10 cellular contexts compared by ENCODE assay signal in genomic region chr11:112523477-112523876, GRCh38.
A peak's percentile ranks its signal among the peaks of the same experiment; 100 is the strongest.
DNase-seq lines count a peak whose midpoint lies in the region; ATAC-seq, FAIRE-seq and TF ChIP-seq lines count a peak whose summit lies in the region.
"Had no signal": no experiment of that assay in that cellular context is flagged by ENCODE, and none has a peak within 500 bp of the region (broad histone marks: within the 10 kb centered on the region; RNA-seq: fewer than 3 reads in every experiment).

No MANE protein-coding gene starts in this region.

- WGBS in K562 (ENCODE audit: insufficient coverage, low coverage, missing lambda C conversion rate): 0% methylated on average over 4 of the region's 4 CpGs

- TF ChIP-seq CTCF in K562 (IDR thresholded peaks at IDR 0.05 in 2 of 3, conservative IDR thresholded peaks at IDR 0.05 in 1 of 3; ENCODE audit: insufficient read depth in 2 of 3, low read depth in 1 of 3, low read length in 3 of 3) (no peak), coronary artery (IDR thresholded peaks at IDR 0.05) (no peak)

- H3K79me2 ChIP-seq in K562 (ENCODE audit: control insufficient read depth, insufficient read depth, low read length): no peaks in the 10 kb centered on the region

- BruUV-seq in K562 (replicated peaks; lab: Mats Ljungman, UMichigan): no TSS peak

- no peak for TF ChIP-seq POLR2A in K562 (conservative IDR thresholded peaks at IDR 0.05)

- TF ChIP-seq RAD21 in K562 (CRISPR knock-in tag; conservative IDR thresholded peaks at IDR 0.05 in 1 of 2, IDR thresholded peaks at IDR 0.05 in 1 of 2): no peak

- intact Hi-C loops in K562 (cut with micrococcal nuclease): no loop called here

- no peak overlapping the region for H3K27ac ChIP-seq in K562 (ENCODE audit: extremely low read depth, low read depth, low read length)
- peak overlapping the region in 1 of 2 donors; percentile 35 for H3K27ac ChIP-seq in coronary artery

- H3K4me3 ChIP-seq in K562 (no peak overlapping the region), coronary artery (no peak overlapping the region)

- CTCF ChIA-PET in K562 (lab: Yijun Ruan, JAX; ENCODE audit: low intra/inter-chr PET ratio): no interaction called here

- H3K9ac ChIP-seq in K562 (ENCODE audit: insufficient read depth in 1 of 2, low read depth in 2 of 2, low read length in 2 of 2): no peak overlapping the region

- TF ChIP-seq EP300 in K562 (IDR thresholded peaks at IDR 0.05; ENCODE audit: low read length): no peak

- H3K4me2 ChIP-seq in K562 (ENCODE audit: insufficient read depth, low read length): no peak overlapping the region

- no peak for FAIRE-seq in K562 (lab: Jason Lieb, UNC)

- no peaks in the 10 kb centered on the region for H3K4me1 ChIP-seq in K562 (replicated peaks in 1 of 2; ENCODE audit: control insufficient read depth in 2 of 2, insufficient read depth in 2 of 2, low read length in 2 of 2)

- H3K36me3 ChIP-seq in K562 (ENCODE audit: control insufficient read depth, insufficient read depth, low read length): no peaks in the 10 kb centered on the region

- ATAC-seq in K562 (peak; percentile 44; the same call in 2 of the 3 replicates), HG02642 (IDR thresholded peaks at IDR 0.05; ENCODE audit: poor library complexity, unreplicated experiment) (no peak)

- no peak overlapping the region for H2AFZ ChIP-seq in K562 (ENCODE audit: low read depth, low read length)

- no peaks in the 10 kb centered on the region for H4K20me1 ChIP-seq in K562 (replicated peaks; ENCODE audit: control insufficient read depth, insufficient read depth, low read length)

- POLR2A ChIA-PET in K562 (lab: Yijun Ruan, JAX): no interaction called here

- H3K9me3 ChIP-seq in K562 (replicated peaks; ENCODE audit: control insufficient read depth, insufficient read depth, low read depth, low read length): no peaks in the 10 kb centered on the region

- H3K9me1 ChIP-seq in K562 (ENCODE audit: control insufficient read depth, insufficient read depth, low read length): no peaks in the 10 kb centered on the region

- H3K27me3 ChIP-seq in K562 (ENCODE audit: control insufficient read depth in 2 of 2, insufficient read depth in 2 of 2, low read length in 2 of 2): peaks cover 0 to 21% of the 10 kb centered on the region in 2 experiments; a peak in 2 of 5 replicates

- in situ Hi-C loops in K562 (cut with MboI): no loop called here

- DNase-seq in NCI-H146 treated with DMSO at 0.1 percent for 48 hours (lab: John Stamatoyannopoulos, UW; ENCODE audit: unreplicated experiment): peak; percentile 90
- DNase-seq in K562 (ENCODE audit: extremely low read depth in 1 of 4, low spot score in 3 of 4): no peak
- peak; percentile 49 for DNase-seq in iPS-NIHi7 (ENCODE audit: extremely low spot score)
- DNase-seq in superior temporal gyrus (ENCODE audit: extremely low spot score): peak; percentile 79
- DNase-seq in effector CD8-positive, alpha-beta T cell (lab: John Stamatoyannopoulos, UW): no peak
- no peak for DNase-seq in coronary artery (ENCODE audit: low spot score)
- DNase-seq: activated CD4-positive, alpha-beta T cell treated with anti-CD3 and anti-CD28 coated beads, Interleukin-2, amount 50 U/mL, for 4 hours; dermis blood vessel endothelial cell; stimulated activated CD4-positive, alpha-beta T cell treated with anti-CD3 and anti-CD28 coated beads, Interleukin-4, amount 100 ng/mL, for 4 hours had no signal

TF ChIP-seq in K562, 482 proteins besides CTCF, POLR2A, EP300 and RAD21:
- TF ChIP-seq ZNF639 (CRISPR knock-in tag; conservative IDR thresholded peaks at IDR 0.05 in 1 of 2, IDR thresholded peaks at IDR 0.05 in 1 of 2) (no peak), PTBP1 (IDR thresholded peaks at IDR 0.05; ENCODE audit: low read depth, low read length) (no peak), LEF1 (IDR thresholded peaks at IDR 0.05) (no peak), DPF2 (IDR thresholded peaks at IDR 0.05) (no peak), TFE3 (CRISPR knock-in tag; IDR thresholded peaks at IDR 0.05) (peak; percentile 45), ZNF408 (CRISPR knock-in tag; IDR thresholded peaks at IDR 0.05; ENCODE audit: low read depth) (no peak)

Comparison
In these comparisons a context has a peak if more than half of its experiments do, and no peak if none do; other contexts are left out.
1. DNase-seq: peak in NCI-H146 treated with DMSO at 0.1 percent for 48 hours (single experiment), iPS-NIHi7 (single experiment) and superior temporal gyrus (single experiment); none in K562 (0 of 4), effector CD8-positive, alpha-beta T cell (single experiment) and coronary artery (single experiment).